1 cellular context compared by ENCODE assay signal in the genomic region with DNA sequence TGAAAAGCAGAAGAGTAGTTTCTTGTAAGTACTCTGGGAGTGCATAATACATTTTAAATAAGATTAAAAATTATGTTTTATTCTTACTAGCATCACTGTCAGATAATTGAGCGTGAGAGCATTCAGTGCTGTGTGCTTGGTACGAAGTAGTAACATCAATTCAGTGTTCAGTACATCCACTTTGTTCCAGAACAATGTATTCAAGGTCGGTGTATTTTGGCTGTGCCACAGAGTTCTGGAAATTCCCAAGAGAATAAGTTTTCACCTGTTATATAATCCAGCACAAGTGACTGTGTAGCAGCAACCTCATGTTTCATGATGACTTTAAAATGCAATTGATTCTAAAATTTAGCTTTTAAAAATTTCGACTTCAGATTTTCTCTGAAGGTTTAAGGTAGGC.
TF ChIP-seq lines count a peak whose summit lies in the region.

No MANE protein-coding gene starts in this region.

TF ChIP-seq in HepG2, 621 proteins besides CTCF, POLR2A, EP300 and RAD21 (continued from another document):
- TF ChIP-seq, protein P1, sequence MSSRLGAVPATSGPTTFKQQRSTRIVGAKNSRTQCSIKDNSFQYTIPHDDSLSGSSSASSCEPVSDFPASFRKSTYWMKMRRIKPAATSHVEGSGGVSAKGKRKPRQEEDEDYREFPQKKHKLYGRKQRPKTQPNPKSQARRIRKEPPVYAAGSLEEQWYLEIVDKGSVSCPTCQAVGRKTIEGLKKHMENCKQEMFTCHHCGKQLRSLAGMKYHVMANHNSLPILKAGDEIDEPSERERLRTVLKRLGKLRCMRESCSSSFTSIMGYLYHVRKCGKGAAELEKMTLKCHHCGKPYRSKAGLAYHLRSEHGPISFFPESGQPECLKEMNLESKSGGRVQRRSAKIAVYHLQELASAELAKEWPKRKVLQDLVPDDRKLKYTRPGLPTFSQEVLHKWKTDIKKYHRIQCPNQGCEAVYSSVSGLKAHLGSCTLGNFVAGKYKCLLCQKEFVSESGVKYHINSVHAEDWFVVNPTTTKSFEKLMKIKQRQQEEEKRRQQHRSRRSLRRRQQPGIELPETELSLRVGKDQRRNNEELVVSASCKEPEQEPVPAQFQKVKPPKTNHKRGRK (CRISPR knock-in tag; IDR thresholded peaks at IDR 0.05), result no peak
- TF ChIP-seq ZSCAN21 (CRISPR knock-in tag; IDR thresholded peaks at IDR 0.05; ENCODE audit: borderline replicate concordance) (peak; percentile 35; the same call in 1 of the 2 replicates), CCDC6 (CRISPR knock-in tag; IDR thresholded peaks at IDR 0.05) (no peak), ZNF12 (CRISPR knock-in tag; IDR thresholded peaks at IDR 0.05) (no peak)
